8 cellular contexts compared by ENCODE assay signal in the genomic region with DNA sequence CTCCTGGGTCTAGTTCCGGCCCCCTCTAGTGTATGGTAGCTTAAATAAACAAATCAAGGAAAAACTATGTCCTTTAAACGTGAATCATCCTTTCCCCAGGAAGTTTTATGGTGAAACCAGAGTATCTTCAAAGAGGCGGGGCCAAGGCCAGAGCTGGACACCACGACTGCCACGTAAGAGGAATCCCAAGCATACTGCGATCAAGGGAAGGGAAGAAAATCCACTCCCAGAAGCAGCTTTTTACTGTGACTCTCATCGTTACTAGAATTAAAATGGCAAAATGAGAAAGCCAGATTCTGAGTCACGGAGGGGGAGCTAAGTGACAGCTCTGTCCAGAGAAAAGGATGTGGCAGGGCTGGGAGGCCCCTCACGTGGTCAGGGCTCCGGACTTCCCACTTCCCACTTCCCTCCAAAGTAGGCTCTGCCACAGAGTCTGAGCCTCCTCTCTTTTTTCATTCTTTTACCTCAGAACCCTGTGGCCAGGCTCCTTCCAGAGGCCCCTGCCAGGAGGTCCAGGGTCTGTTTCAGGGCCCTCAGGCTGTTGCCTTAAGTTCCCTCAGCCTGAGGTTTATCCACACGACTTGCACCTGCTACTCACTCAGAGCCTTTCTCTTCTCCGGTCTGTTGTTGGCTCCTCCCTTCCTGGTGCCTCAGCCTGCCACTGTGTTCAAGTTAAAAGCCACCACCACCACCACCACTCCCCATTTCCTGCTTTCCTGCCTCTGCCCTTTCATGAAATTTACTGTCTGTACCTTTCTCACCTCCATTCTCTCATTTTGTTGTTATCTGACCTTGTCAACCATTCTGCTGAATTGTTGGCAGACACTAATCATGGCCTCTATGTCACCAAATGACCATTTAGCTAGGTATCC. TPM values are rescaled to one million over a fixed set of nuclear protein-coding genes. Genes with fewer than 3 reads are reported as not detected.
A peak's percentile ranks its signal among the peaks of the same experiment; 100 is the strongest.
DNase-seq lines count a peak whose midpoint lies in the region; ATAC-seq and TF ChIP-seq lines count a peak whose summit lies in the region.

No MANE protein-coding gene starts in this region.

- H3K27me3 ChIP-seq in mucosa of stomach (ENCODE audit: control insufficient read depth, insufficient read depth, low read length) (no peaks in the 10 kb centered on the region), upper lobe of right lung (no peaks in the 10 kb centered on the region)

- H3K4me1 ChIP-seq in mucosa of stomach (ENCODE audit: control insufficient read depth, insufficient read depth, low read length) (peaks cover 45% of the 10 kb centered on the region), upper lobe of right lung (peaks cover 47% of the 10 kb centered on the region)

- H3K4me3 ChIP-seq in GM08714 (ENCODE audit: low read length) (peak overlapping the region; percentile 99; the same call in 1 of the 2 replicates), mucosa of stomach (ENCODE audit: low read length) (peak overlapping the region; percentile 2), upper lobe of right lung (peak overlapping the region; percentile 92)

- H3K9me3 ChIP-seq in mucosa of stomach (ENCODE audit: control insufficient read depth, low read length), result no peaks in the 10 kb centered on the region
- no peaks in the 10 kb centered on the region for H3K9me3 ChIP-seq in upper lobe of right lung

- DNase-seq in GOT3 (lab: John Stamatoyannopoulos, UW), result peak; percentile 69
- peak; percentile 91 for DNase-seq in LoVo (ENCODE audit: low spot score)
- peak; percentile 38 for DNase-seq in activated CD4-positive, CD25-positive, alpha-beta regulatory T cell treated with anti-CD3 and anti-CD28 coated beads, Interleukin-2, amount 50 U/mL, for 16 hours (ENCODE audit: low read depth, low spot score)
- peak; percentile 33 for DNase-seq in effector CD8-positive, alpha-beta T cell (lab: John Stamatoyannopoulos, UW)
- DNase-seq in upper lobe of right lung, result peak; percentile 80
- DNase-seq in NCI-H2171 (lab: John Stamatoyannopoulos, UW), result no peak

- H3K27ac ChIP-seq in upper lobe of right lung, result peak overlapping the region; percentile 91

- H3K36me3 ChIP-seq in mucosa of stomach (ENCODE audit: control insufficient read depth, insufficient read depth, low read length), result no peaks in the 10 kb centered on the region
- H3K36me3 ChIP-seq in upper lobe of right lung, result no peaks in the 10 kb centered on the region

- peak; percentile 71 for ATAC-seq in upper lobe of right lung

- H3K9ac ChIP-seq in mucosa of stomach (ENCODE audit: low read length), result peak overlapping the region; percentile 61

- intact Hi-C loops in upper lobe of right lung (cut with DNase I), result no loop called here

- TF ChIP-seq CTCF in upper lobe of right lung (IDR thresholded peaks at IDR 0.05), result no peak

RNA-seq across cellular contexts. Expression of a gene that starts 1.4 kb away (rescaled TPM):
- 88.4 TPM for total RNA-seq in upper lobe of right lung

Comparison
In these comparisons a context has a peak if more than half of its experiments do, and no peak if none do; other contexts are left out.
1. H3K4me3 ChIP-seq: peak in every context shown above with its lines; median percentile 99 in GM08714; 92 in upper lobe of right lung; 2 in mucosa of stomach.